Comparison of ENCODE assay signal across 35 cellular contexts in the genomic region with DNA sequence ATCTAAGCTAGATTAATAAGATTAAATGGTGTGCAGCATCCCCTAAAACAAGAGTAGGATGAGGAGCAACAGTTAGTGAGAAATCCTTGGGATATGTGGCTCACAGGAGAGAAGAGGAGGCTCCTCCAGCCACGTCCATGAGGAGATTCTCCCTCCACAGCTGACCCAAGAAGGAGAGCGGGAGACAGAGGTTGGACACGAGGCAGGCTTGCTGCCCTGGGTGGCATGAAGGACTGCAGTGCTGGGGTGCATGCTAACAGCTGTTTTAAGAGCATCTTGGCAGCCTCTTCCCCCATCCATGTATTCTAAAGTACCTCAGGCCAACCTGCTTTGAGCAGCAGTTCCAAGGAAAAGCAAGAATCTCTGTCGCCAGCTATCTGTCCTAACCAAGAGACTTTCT.
"Had no signal": no experiment of that assay in that cellular context is flagged by ENCODE, and none has a peak within 500 bp of the region (broad histone marks: within the 10 kb centered on the region; RNA-seq: fewer than 3 reads in every experiment).

No MANE protein-coding gene starts in this region.

- H3K4me2 ChIP-seq: KMS-11 had no signal

- H3K9me3 ChIP-seq: MG63 had no signal

- DNase-seq: Karpas-422, Kasumi-1, KG1, MG63, MM.1S, MV-4-11, NCI-H1048, NCI-H1092, NCI-H1092 treated with DMSO at 0.1 percent for 48 hours, NCI-H1105, NCI-H1105 treated with DMSO at 0.1 percent for 48 hours, NCI-H1417, NCI-H1417 treated with DMSO at 0.1 percent for 48 hours, NCI-H1436, NCI-H1436 treated with DMSO at 0.1 percent for 48 hours, NCI-H146, NCI-H1694, NCI-H1694 treated with DMSO at 0.1 percent for 48 hours, NCI-H187, NCI-H187 treated with DMSO at 0.1 percent for 48 hours, NCI-H1930, NCI-H2029, NCI-H2029 treated with DMSO at 0.1 percent for 48 hours, NCI-H2081, NCI-H2081 treated with DMSO at 0.1 percent for 48 hours, NCI-H2107, NCI-H2171, NCI-H2171 treated with DMSO at 0.1 percent for 48 hours, NCI-H2227 treated with DMSO at 0.1 percent for 48 hours, NCI-H226, NCI-H345, NCI-H446, NCI-H446 treated with DMSO at 0.1 percent for 48 hours, NCI-H510A had no signal

- H3K27ac ChIP-seq: KMS-11 had no signal

- H3K36me3 ChIP-seq: MG63 had no signal

- H3K4me3 ChIP-seq: MG63 had no signal
